Comparison of ENCODE assay signal across 8 cellular contexts in the genomic region with DNA sequence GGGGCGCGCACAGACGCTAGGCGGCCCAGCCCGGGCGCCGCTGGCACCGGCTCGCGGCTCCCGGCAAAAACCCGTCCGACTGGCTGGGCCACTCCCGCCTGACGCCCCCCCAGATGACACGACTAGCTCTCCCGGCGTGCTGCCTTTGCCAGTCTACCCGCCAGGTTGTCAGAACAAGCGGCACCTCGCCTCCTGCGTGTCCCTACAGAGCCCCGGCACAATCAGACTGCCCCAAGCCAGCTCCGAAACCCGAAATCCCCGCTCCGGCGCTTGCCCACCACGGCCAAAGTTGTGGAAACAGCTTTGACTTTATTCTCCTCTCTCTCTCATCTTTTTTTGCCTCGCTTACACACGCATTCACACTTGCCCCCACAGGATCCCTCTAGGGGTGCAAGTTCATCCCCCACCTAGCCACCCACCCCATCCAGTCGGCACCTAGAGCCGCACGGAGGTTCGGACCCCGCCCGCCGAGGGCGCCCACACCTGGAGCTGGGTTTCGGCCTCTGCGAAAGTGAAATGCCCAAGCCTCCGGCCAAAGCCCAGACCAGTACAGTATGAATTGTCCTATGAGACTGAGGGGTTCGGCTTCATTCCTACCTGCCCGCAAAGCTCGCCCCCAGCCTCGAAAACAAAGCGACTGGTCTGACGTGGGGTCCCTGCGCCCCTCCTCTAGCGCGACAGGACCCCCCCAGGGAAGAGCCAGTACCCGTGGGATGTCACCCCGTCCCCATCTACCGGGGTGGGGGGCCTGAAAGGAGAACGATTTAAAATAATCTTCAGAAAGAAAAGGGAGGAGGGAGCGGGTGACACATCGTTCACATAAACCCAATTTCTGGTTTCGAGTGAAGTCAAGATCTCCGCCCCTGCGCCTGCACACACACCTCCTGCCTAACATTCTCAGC. TPM values are rescaled to one million over a fixed set of nuclear protein-coding genes. Genes with fewer than 3 reads are reported as not detected.
DNase-seq lines count a peak whose midpoint lies in the region; ATAC-seq and TF ChIP-seq lines count a peak whose summit lies in the region.

No MANE protein-coding gene starts in this region.

- H3K4me3 ChIP-seq in iPS-18c (ENCODE audit: insufficient read depth, low read depth, low read length): peak overlapping the region; percentile 71
- H3K4me3 ChIP-seq in suprapubic skin: peak overlapping the region; percentile 83

- POLR2A ChIA-PET in activated CD4-positive, alpha-beta memory T cell treated with anti-CD3 and anti-CD28 coated beads, Interleukin-2, amount 10 ng/mL, durations not matched to agents 7 days and 5 days (lab: Charles Lee): interaction anchor here (1.4 to 2.4 kb wide), 2 partner anchors 7 to 14 kb away, joined by 3 to 6 read pairs; no protein-coding TSS in a partner anchor

- no peaks in the 10 kb centered on the region for H3K9me3 ChIP-seq in iPS-18c (ENCODE audit: control insufficient read depth, insufficient read depth, low read length)
- H3K9me3 ChIP-seq in suprapubic skin: no peaks in the 10 kb centered on the region

- H3K27ac ChIP-seq in suprapubic skin: peak overlapping the region; percentile 98

- DNase-seq in activated CD8-positive, alpha-beta memory T cell treated with anti-CD3 and anti-CD28 coated beads, Interleukin-2, amount 10 ng/mL, durations not matched to agents 7 days and 5 days: no peak
- no peak for DNase-seq in activated CD8-positive, alpha-beta memory T cell treated with anti-CD3 and anti-CD28 coated beads, Interleukin-2, amount 50 U/mL, for 48 hours
- DNase-seq in activated CD4-positive, alpha-beta memory T cell treated with anti-CD3 and anti-CD28 coated beads, Interleukin-2, amount 10 ng/mL, durations not matched to agents 7 days and 5 days: no peak
- no peak for DNase-seq in suprapubic skin (ENCODE audit: low spot score in 2 of 2)
- no peak for DNase-seq in GM10266 (ENCODE audit: extremely low spot score)
- DNase-seq in T-helper 9 cell: no peak

- TF ChIP-seq EP300 in suprapubic skin (IDR thresholded peaks at IDR 0.05): no peak

- no peaks in the 10 kb centered on the region for H3K9me3 Mint-ChIP-seq in activated CD8-positive, alpha-beta memory T cell treated with anti-CD3 and anti-CD28 coated beads, Interleukin-2, amount 10 ng/mL, durations not matched to agents 7 days and 5 days (ENCODE audit: low read depth)
- H3K9me3 Mint-ChIP-seq in activated CD4-positive, alpha-beta memory T cell treated with anti-CD3 and anti-CD28 coated beads, Interleukin-2, amount 10 ng/mL, durations not matched to agents 7 days and 5 days: peaks cover 3% of the 10 kb centered on the region

- peak in 1 of 2 donors; percentile 47 for TF ChIP-seq POLR2A in suprapubic skin (IDR thresholded peaks at IDR 0.05)

- ATAC-seq in activated CD8-positive, alpha-beta memory T cell treated with anti-CD3 and anti-CD28 coated beads, Interleukin-2, amount 10 ng/mL, durations not matched to agents 7 days and 5 days: peak; percentile 26
- ATAC-seq in HG03378 (IDR thresholded peaks at IDR 0.05; ENCODE audit: unreplicated experiment): peak; percentile 1

- CTCF ChIA-PET in activated CD8-positive, alpha-beta memory T cell treated with anti-CD3 and anti-CD28 coated beads, Interleukin-2, amount 10 ng/mL, durations not matched to agents 7 days and 5 days (lab: Charles Lee): interaction anchor here (1.2 to 2.3 kb wide), 3 partner anchors 15 to 29 kb away, joined by 4 to 8 read pairs (median 7); no protein-coding TSS in a partner anchor
- CTCF ChIA-PET in activated CD4-positive, alpha-beta memory T cell treated with anti-CD3 and anti-CD28 coated beads, Interleukin-2, amount 10 ng/mL, durations not matched to agents 7 days and 5 days (lab: Charles Lee): interaction anchor here (0.7 to 1.3 kb wide), 2 partner anchors 9 to 12 kb away, joined by 3 to 6 read pairs; no protein-coding TSS in a partner anchor

- TF ChIP-seq CTCF in suprapubic skin (IDR thresholded peaks at IDR 0.05) (peak in 1 of 2 donors; percentile 24), GM10266 (IDR thresholded peaks at IDR 0.05; ENCODE audit: control insufficient read depth, insufficient read depth, low read depth, missing control alignments) (no peak)

- peaks cover 87% of the 10 kb centered on the region for H3K27me3 ChIP-seq in suprapubic skin

- peak overlapping the region; percentile 74 for H3K4me3 Mint-ChIP-seq in activated CD8-positive, alpha-beta memory T cell treated with anti-CD3 and anti-CD28 coated beads, Interleukin-2, amount 10 ng/mL, durations not matched to agents 7 days and 5 days
- H3K4me3 Mint-ChIP-seq in activated CD4-positive, alpha-beta memory T cell treated with anti-CD3 and anti-CD28 coated beads, Interleukin-2, amount 10 ng/mL, durations not matched to agents 7 days and 5 days: peak overlapping the region; percentile 85

- H3K27ac Mint-ChIP-seq in activated CD8-positive, alpha-beta memory T cell treated with anti-CD3 and anti-CD28 coated beads, Interleukin-2, amount 10 ng/mL, durations not matched to agents 7 days and 5 days: peak overlapping the region; percentile 56
- peak overlapping the region; percentile 55 for H3K27ac Mint-ChIP-seq in activated CD4-positive, alpha-beta memory T cell treated with anti-CD3 and anti-CD28 coated beads, Interleukin-2, amount 10 ng/mL, durations not matched to agents 7 days and 5 days

- WGBS in suprapubic skin: 3% methylated on average over 42 of the region's 60 CpGs

- H3K4me1 ChIP-seq in suprapubic skin: peaks cover 54% of the 10 kb centered on the region

- peaks cover 94% of the 10 kb centered on the region for H3K27me3 Mint-ChIP-seq in activated CD8-positive, alpha-beta memory T cell treated with anti-CD3 and anti-CD28 coated beads, Interleukin-2, amount 10 ng/mL, durations not matched to agents 7 days and 5 days
- H3K27me3 Mint-ChIP-seq in activated CD4-positive, alpha-beta memory T cell treated with anti-CD3 and anti-CD28 coated beads, Interleukin-2, amount 10 ng/mL, durations not matched to agents 7 days and 5 days: peaks cover 92% of the 10 kb centered on the region

- H3K4me1 Mint-ChIP-seq in activated CD8-positive, alpha-beta memory T cell treated with anti-CD3 and anti-CD28 coated beads, Interleukin-2, amount 10 ng/mL, durations not matched to agents 7 days and 5 days: peaks cover 22% of the 10 kb centered on the region
- peaks cover 41% of the 10 kb centered on the region for H3K4me1 Mint-ChIP-seq in activated CD4-positive, alpha-beta memory T cell treated with anti-CD3 and anti-CD28 coated beads, Interleukin-2, amount 10 ng/mL, durations not matched to agents 7 days and 5 days

- H3K36me3 Mint-ChIP-seq in activated CD8-positive, alpha-beta memory T cell treated with anti-CD3 and anti-CD28 coated beads, Interleukin-2, amount 10 ng/mL, durations not matched to agents 7 days and 5 days: peaks cover 12% of the 10 kb centered on the region
- peaks cover 45% of the 10 kb centered on the region for H3K36me3 Mint-ChIP-seq in activated CD4-positive, alpha-beta memory T cell treated with anti-CD3 and anti-CD28 coated beads, Interleukin-2, amount 10 ng/mL, durations not matched to agents 7 days and 5 days (ENCODE audit: low read depth)

- no peaks in the 10 kb centered on the region for H3K36me3 ChIP-seq in suprapubic skin

RNA-seq across cellular contexts. Expression of a gene that starts 1.7 kb away (rescaled TPM):
- total RNA-seq in activated CD8-positive, alpha-beta memory T cell treated with anti-CD3 and anti-CD28 coated beads, Interleukin-2, amount 10 ng/mL, durations not matched to agents 7 days and 5 days: under 1 TPM; 0.18 to 0.21 TPM
- total RNA-seq in activated CD4-positive, alpha-beta memory T cell treated with anti-CD3 and anti-CD28 coated beads, Interleukin-2, amount 10 ng/mL, durations not matched to agents 7 days and 5 days: under 1 TPM in 1 of 2 experiments, not detected in 1; 0.20 TPM
- 100 to 1,000 TPM in 1 of 4 donors, 10 to 100 TPM in 3; 86.7 to 135 (median 91.9) TPM for total RNA-seq in suprapubic skin

Comparison
In these comparisons a context has a peak if more than half of its experiments do, and no peak if none do; other contexts are left out.
1. RNA of a gene that starts 1.7 kb away (total RNA-seq): 86.7 to 135 TPM in suprapubic skin; 0.20 TPM in activated CD4-positive, alpha-beta memory T cell treated with anti-CD3 and anti-CD28 coated beads, Interleukin-2, amount 10 ng/mL, durations not matched to agents 7 days and 5 days and 0.18 to 0.21 TPM in activated CD8-positive, alpha-beta memory T cell treated with anti-CD3 and anti-CD28 coated beads, Interleukin-2, amount 10 ng/mL, durations not matched to agents 7 days and 5 days; every median in the first group is over 10 times any median in the second.